ENCODE assay signal across 17 cellular contexts in genomic region chr3:156633335-156633734, GRCh38. TPM values are rescaled to one million over a fixed set of nuclear protein-coding genes. Genes with fewer than 3 reads are reported as not detected.
DNase-seq lines count a peak whose midpoint lies in the region; ATAC-seq and TF ChIP-seq lines count a peak whose summit lies in the region.
"Had no signal": no experiment of that assay in that cellular context is flagged by ENCODE, and none has a peak within 500 bp of the region (broad histone marks: within the 10 kb centered on the region; RNA-seq: fewer than 3 reads in every experiment).

No MANE protein-coding gene starts in this region.

- no peak overlapping the region for H3K4me3 ChIP-seq in left ventricle myocardium inferior
- H3K4me3 ChIP-seq in psoas muscle: no peak overlapping the region
- H3K4me3 ChIP-seq: PC-9 had no signal

- ATAC-seq in psoas muscle (peak; percentile 39 to 66 (median 50)), HG03039 (IDR thresholded peaks at IDR 0.05; ENCODE audit: unreplicated experiment) (no peak), GM21528 (IDR thresholded peaks at IDR 0.05; ENCODE audit: low FRiP score, unreplicated experiment) (no peak)
- ATAC-seq: left colon had no signal

- no peak for TF ChIP-seq CTCF in left ventricle myocardium inferior (IDR thresholded peaks at IDR 0.05; ENCODE audit: borderline replicate concordance)
- no peak for TF ChIP-seq CTCF in psoas muscle (IDR thresholded peaks at IDR 0.05)

- intact Hi-C loops in left ventricle myocardium inferior (cut with micrococcal nuclease) (no loop called here), psoas muscle (cut with DNase I) (loop anchor here (5.0 kb wide), 2 partner anchors 39 to 76 kb away; partner anchors contain the start of genes TIPARP (in 2 of the 2) and SSR3 (in 1 of the 2))

- H3K27ac ChIP-seq in left ventricle myocardium inferior (replicated peaks) (no peak overlapping the region), psoas muscle (no peak overlapping the region)
- H3K27ac ChIP-seq: neutrophil, PC-9 had no signal

- H3K9me3 ChIP-seq in left ventricle myocardium inferior (replicated peaks) (no peaks in the 10 kb centered on the region), psoas muscle (no peaks in the 10 kb centered on the region)
- H3K9me3 ChIP-seq: BE2C, neutrophil had no signal

- 40 to 59% (median 46%) methylated on average over 4 of the region's 4 CpGs for WGBS in psoas muscle, 3 donors

- H3K4me1 ChIP-seq in left ventricle myocardium inferior (peaks cover 23% of the 10 kb centered on the region), psoas muscle (peaks cover 23% of the 10 kb centered on the region)
- H3K4me1 ChIP-seq: BE2C had no signal

- H3K27me3 ChIP-seq in left ventricle myocardium inferior (ENCODE audit: low read depth): no peaks in the 10 kb centered on the region
- H3K27me3 ChIP-seq in psoas muscle (ENCODE audit: insufficient read depth in 3 of 3, low read length in 2 of 3): no peaks in the 10 kb centered on the region
- H3K27me3 ChIP-seq: BE2C, neutrophil had no signal

- H3K36me3 ChIP-seq in left ventricle myocardium inferior (no peaks in the 10 kb centered on the region), psoas muscle (ENCODE audit: insufficient read depth in 1 of 2, low read depth in 1 of 2) (no peaks in the 10 kb centered on the region)
- H3K36me3 ChIP-seq: BE2C, neutrophil had no signal

- DNase-seq in Ammon's horn (ENCODE audit: low spot score) (peak; percentile 29), astrocyte of the hippocampus (ENCODE audit: low read depth, low spot score) (peak; percentile 88), left ventricle myocardium inferior (peak; percentile 38), psoas muscle (peak in 1 of 2 donors; percentile 43), NCI-H128 (lab: John Stamatoyannopoulos, UW; ENCODE audit: unreplicated experiment) (no peak), NCI-H1105 (lab: John Stamatoyannopoulos, UW) (no peak)
- DNase-seq: activated CD4-positive, CD25-positive, alpha-beta regulatory T cell; BE2C; DND-41; GOT3; left colon; NCI-H345; PC-9; stimulated activated CD4-positive, alpha-beta T cell treated with anti-CD3 and anti-CD28 coated beads, Interleukin-15, amount 100 ng/mL, for 24 hours had no signal

RNA-seq across cellular contexts. Expression of gene TIPARP, which starts 41.1 kb away (rescaled TPM):
- total RNA-seq in left ventricle myocardium inferior (27.2 TPM), psoas muscle (10 to 100 TPM; 10.5 to 18.1 (median 16.0) TPM)
- 10 to 100 TPM in 2 of 3 donors, 1 to 10 TPM in 1; 9.4 to 22.3 (median 11.2) TPM for polyA plus RNA-seq in psoas muscle

Comparison
In these comparisons a context has a peak if more than half of its experiments do, and no peak if none do; other contexts are left out.
1. DNase-seq: peak in Ammon's horn (single experiment), astrocyte of the hippocampus (single experiment) and left ventricle myocardium inferior (single experiment); none in NCI-H128 (single experiment) and NCI-H1105 (single experiment).
2. ATAC-seq: peak in psoas muscle (4 of 4); none in HG03039 (single experiment) and GM21528 (single experiment).